ENCODE assay signal across 1 cellular context in genomic region chr9:94922098-94922607, GRCh38.
A peak's percentile ranks its signal among the peaks of the same experiment; 100 is the strongest.
TF ChIP-seq lines count a peak whose summit lies in the region.

No MANE protein-coding gene starts in this region.

TF ChIP-seq in HepG2, 621 proteins besides CTCF, POLR2A, EP300 and RAD21 (continued from another document and continues in another):
- TF ChIP-seq ZNF18 (CRISPR knock-in tag; IDR thresholded peaks at IDR 0.05; ENCODE audit: insufficient replicate concordance) (no peak), RERE (CRISPR knock-in tag; IDR thresholded peaks at IDR 0.05; ENCODE audit: low read depth) (no peak), PCBP1 (IDR thresholded peaks at IDR 0.05; ENCODE audit: borderline replicate concordance, low read depth, low read length) (no peak), E2F2 (CRISPR knock-in tag; IDR thresholded peaks at IDR 0.05; ENCODE audit: borderline replicate concordance) (no peak), ZNF572 (CRISPR knock-in tag; IDR thresholded peaks at IDR 0.05) (no peak), NR0B2 (CRISPR knock-in tag; IDR thresholded peaks at IDR 0.05) (no peak), CERS6 (CRISPR knock-in tag; IDR thresholded peaks at IDR 0.05) (no peak), ZNF777 (CRISPR knock-in tag; IDR thresholded peaks at IDR 0.05) (no peak), SOX13 (IDR thresholded peaks at IDR 0.05) (no peak), SOX13 (CRISPR knock-in tag; conservative IDR thresholded peaks at IDR 0.05 in 1 of 2, IDR thresholded peaks at IDR 0.05 in 1 of 2) (peak in 1 of 2 experiments; percentile 74; a peak in 2 of 4 replicates), ZMAT5 (CRISPR knock-in tag; IDR thresholded peaks at IDR 0.05; ENCODE audit: borderline replicate concordance, low read depth) (no peak), ZNF691 (CRISPR knock-in tag; IDR thresholded peaks at IDR 0.05; ENCODE audit: borderline replicate concordance, low read depth) (no peak), NFYC (CRISPR knock-in tag; IDR thresholded peaks at IDR 0.05) (no peak), DRAP1 (CRISPR knock-in tag; IDR thresholded peaks at IDR 0.05) (no peak), ZFY (CRISPR knock-in tag; IDR thresholded peaks at IDR 0.05) (no peak), ZNF121 (CRISPR knock-in tag; IDR thresholded peaks at IDR 0.05) (0 out of 2 replicates have a peak, but pooled peaks have one; percentile 21), TAF15 (IDR thresholded peaks at IDR 0.05; ENCODE audit: low read depth, low read length, poor library complexity, severe bottlenecking) (no peak), AFF4 (CRISPR knock-in tag; IDR thresholded peaks at IDR 0.05) (no peak), ZSCAN30 (CRISPR knock-in tag; IDR thresholded peaks at IDR 0.05) (no peak), ZNF724P (CRISPR knock-in tag; IDR thresholded peaks at IDR 0.05; ENCODE audit: borderline replicate concordance) (no peak), ZBTB8A (CRISPR knock-in tag; IDR thresholded peaks at IDR 0.05; ENCODE audit: borderline replicate concordance, low read depth) (no peak), ZNF329 (CRISPR knock-in tag; IDR thresholded peaks at IDR 0.05; ENCODE audit: low read depth) (no peak), ZNF614 (CRISPR knock-in tag; IDR thresholded peaks at IDR 0.05; ENCODE audit: borderline replicate concordance) (0 out of 2 replicates have a peak, but pooled peaks have one; percentile 36), SALL1 (CRISPR knock-in tag; IDR thresholded peaks at IDR 0.05) (peak; percentile 68), TBL1XR1 (IDR thresholded peaks at IDR 0.05; ENCODE audit: borderline replicate concordance, low read length, partially characterized antibody) (no peak), ZNF230 (CRISPR knock-in tag; IDR thresholded peaks at IDR 0.05) (no peak), KLF15 (CRISPR knock-in tag; IDR thresholded peaks at IDR 0.05; ENCODE audit: borderline replicate concordance) (no peak), KLF16 (CRISPR knock-in tag; IDR thresholded peaks at IDR 0.05) (no peak), THRA (CRISPR knock-in tag; IDR thresholded peaks at IDR 0.05; ENCODE audit: borderline replicate concordance) (peak; percentile 41; the same call in 1 of the 2 replicates), HNF4G (IDR thresholded peaks at IDR 0.05; ENCODE audit: borderline replicate concordance, low read depth, low read length) (peak; percentile 59; the same call in 1 of the 2 replicates), HNF4G (CRISPR knock-in tag; IDR thresholded peaks at IDR 0.05; ENCODE audit: borderline replicate concordance, low read depth) (no peak), KDM1A (CRISPR knock-in tag; IDR thresholded peaks at IDR 0.05) (no peak), ZBTB21 (CRISPR knock-in tag; IDR thresholded peaks at IDR 0.05) (no peak), KLF13 (CRISPR knock-in tag; IDR thresholded peaks at IDR 0.05) (no peak), MAFF (IDR thresholded peaks at IDR 0.05; ENCODE audit: low read depth, low read length) (peak; percentile 59), CBX1 (IDR thresholded peaks at IDR 0.05; ENCODE audit: low read depth) (no peak), PAWR (CRISPR knock-in tag; IDR thresholded peaks at IDR 0.05; ENCODE audit: borderline replicate concordance) (no peak), U2AF2 (IDR thresholded peaks at IDR 0.05; ENCODE audit: low read depth, low read length) (no peak), ZNF33A (CRISPR knock-in tag; IDR thresholded peaks at IDR 0.05; ENCODE audit: borderline replicate concordance) (no peak), MLX (CRISPR knock-in tag; IDR thresholded peaks at IDR 0.05) (no peak), ATF3 (CRISPR knock-in tag; IDR thresholded peaks at IDR 0.05) (no peak), ZNF557 (CRISPR knock-in tag; IDR thresholded peaks at IDR 0.05) (no peak), FOXC1 (CRISPR knock-in tag; IDR thresholded peaks at IDR 0.05; ENCODE audit: borderline replicate concordance) (0 out of 2 replicates have a peak, but pooled peaks have one; percentile 26), E2F1 (CRISPR knock-in tag; IDR thresholded peaks at IDR 0.05) (no peak), RFXAP (CRISPR knock-in tag; IDR thresholded peaks at IDR 0.05; ENCODE audit: borderline replicate concordance) (no peak)
